In the genomic region with DNA sequence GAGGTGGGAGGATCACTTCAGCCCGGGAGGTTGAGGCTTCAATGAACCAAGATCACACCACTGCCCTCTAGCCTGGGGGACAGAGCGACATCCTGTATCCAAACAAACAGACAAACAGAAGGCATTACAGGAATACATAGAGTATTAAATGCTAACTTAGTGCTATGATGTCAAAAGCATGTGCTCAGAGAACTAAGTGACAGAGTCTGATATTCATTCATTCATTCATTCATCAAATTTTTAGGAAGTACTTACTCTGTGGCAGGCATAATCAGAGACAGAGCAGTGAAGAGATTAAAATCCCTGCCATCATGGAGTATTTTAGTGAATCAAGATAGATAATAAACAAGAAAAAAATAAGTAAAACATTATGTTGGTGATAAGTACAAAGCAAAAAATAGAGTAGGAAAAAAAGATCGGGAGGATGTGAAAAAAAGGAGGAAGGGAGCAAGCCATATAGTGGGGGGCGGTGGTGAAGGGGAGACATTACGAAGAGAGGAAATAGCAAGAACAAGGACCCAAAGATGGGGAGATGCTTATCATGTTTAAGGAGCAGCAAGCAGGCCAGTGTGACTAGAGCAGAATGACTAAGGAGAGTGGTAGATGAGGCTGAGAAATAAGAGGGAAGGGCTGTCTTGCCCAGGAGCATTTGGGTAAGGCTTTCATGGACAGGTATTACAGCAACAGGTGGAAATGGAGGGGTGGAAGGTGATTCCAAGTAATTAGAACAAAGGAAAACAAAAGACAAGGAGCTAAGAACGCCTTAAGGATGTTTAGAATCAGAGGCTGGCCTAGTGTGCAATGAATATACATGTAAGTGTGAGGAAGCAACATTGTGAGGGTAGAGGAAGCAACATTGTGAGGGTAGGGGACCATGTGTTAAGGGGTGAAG, we compare ENCODE assay signal across 9 cellular contexts. TPM values are rescaled to one million over a fixed set of nuclear protein-coding genes. Genes with fewer than 3 reads are reported as not detected.
DNase-seq lines count a peak whose midpoint lies in the region; ATAC-seq, FAIRE-seq and TF ChIP-seq lines count a peak whose summit lies in the region.
"Had no signal": no experiment of that assay in that cellular context is flagged by ENCODE, and none has a peak within 500 bp of the region (broad histone marks: within the 10 kb centered on the region; RNA-seq: fewer than 3 reads in every experiment).

No MANE protein-coding gene starts in this region.

- no peak for TF ChIP-seq POLR2A in tibial nerve (IDR thresholded peaks at IDR 0.05)

- TF ChIP-seq CTCF in left ventricle myocardium inferior (IDR thresholded peaks at IDR 0.05; ENCODE audit: borderline replicate concordance): no peak
- no peak for TF ChIP-seq CTCF in astrocyte of the cerebellum (IDR thresholded peaks at IDR 0.05; ENCODE audit: low read depth, low read length, missing control alignments)
- no peak for TF ChIP-seq CTCF in kidney epithelial cell (IDR thresholded peaks at IDR 0.05; ENCODE audit: insufficient read depth, low read length, poor library complexity, severe bottlenecking)
- no peak for TF ChIP-seq CTCF in upper lobe of right lung (IDR thresholded peaks at IDR 0.05)
- TF ChIP-seq CTCF in tibial nerve (IDR thresholded peaks at IDR 0.05): no peak

- DNase-seq in left ventricle myocardium inferior (no peak), Right ventricle myocardium superior (no peak), astrocyte of the cerebellum (ENCODE audit: low read depth) (no peak), kidney epithelial cell (ENCODE audit: low read depth) (no peak), upper lobe of right lung (no peak), tibial nerve (ENCODE audit: low spot score in 2 of 2) (no peak), HTR-8/SVneo (ENCODE audit: insufficient read length, low spot score) (no peak)

- H3K36me3 ChIP-seq in left ventricle myocardium inferior (no peaks in the 10 kb centered on the region), kidney epithelial cell (ENCODE audit: control insufficient read depth, insufficient read depth, low read length) (no peaks in the 10 kb centered on the region), upper lobe of right lung (peaks cover 6% of the 10 kb centered on the region), tibial nerve (no peaks in the 10 kb centered on the region)

- H3K4me1 ChIP-seq in left ventricle myocardium inferior (peaks cover 46% of the 10 kb centered on the region), upper lobe of right lung (peaks cover 52% of the 10 kb centered on the region), tibial nerve (peaks cover 0 to 76% (median 20%) of the 10 kb centered on the region in 4 donors)

- ATAC-seq in Right ventricle myocardium superior (ENCODE audit: poor library complexity): no peak
- no peak for ATAC-seq in upper lobe of right lung
- no peak for ATAC-seq in GM21786 (IDR thresholded peaks at IDR 0.05; ENCODE audit: unreplicated experiment)
- ATAC-seq: Right ventricle myocardium inferior had no signal

- WGBS in tibial nerve, 2 donors: 49 to 50% methylated on average over 6 of the region's 6 CpGs

- in situ Hi-C loops in astrocyte of the cerebellum (cut with HindIII; ENCODE audit: low sequenced_read_pairs): loop anchor here (10.0 kb wide), 1 partner anchor 195 kb away; no protein-coding TSS in a partner anchor

- no peak for FAIRE-seq in HTR-8/SVneo (lab: Jason Lieb, UNC)

- H3K27me3 ChIP-seq in left ventricle myocardium inferior (ENCODE audit: low read depth) (no peaks in the 10 kb centered on the region), kidney epithelial cell (ENCODE audit: control insufficient read depth, insufficient read depth, low read length) (no peaks in the 10 kb centered on the region), upper lobe of right lung (no peaks in the 10 kb centered on the region), tibial nerve (no peaks in the 10 kb centered on the region)

- H3K27ac ChIP-seq in left ventricle myocardium inferior (replicated peaks) (no peak overlapping the region), upper lobe of right lung (peak overlapping the region; percentile 36), tibial nerve (peak overlapping the region in 2 of 4 donors; percentile 94 to 97)

- intact Hi-C loops in left ventricle myocardium inferior (cut with micrococcal nuclease): loop anchor here (2.0 kb wide), 1 partner anchor 209 kb away; no protein-coding TSS in a partner anchor
- intact Hi-C loops in Right ventricle myocardium superior (cut with DNase I): no loop called here
- intact Hi-C loops in upper lobe of right lung (cut with DNase I): loop anchor here (10.0 kb wide), 1 partner anchor 205 kb away; no protein-coding TSS in a partner anchor

- H3K4me3 ChIP-seq in left ventricle myocardium inferior: peak overlapping the region; percentile 2
- peak overlapping the region; percentile 89 for H3K4me3 ChIP-seq in astrocyte of the cerebellum (ENCODE audit: low read depth, low read length)
- peak overlapping the region; percentile 1 for H3K4me3 ChIP-seq in kidney epithelial cell (ENCODE audit: low read depth, low read length)
- no peak overlapping the region for H3K4me3 ChIP-seq in upper lobe of right lung
- H3K4me3 ChIP-seq in tibial nerve: peak overlapping the region in 1 of 4 donors; percentile 88

- H3K9me3 ChIP-seq in left ventricle myocardium inferior (replicated peaks) (no peaks in the 10 kb centered on the region), upper lobe of right lung (no peaks in the 10 kb centered on the region), tibial nerve (no peaks in the 10 kb centered on the region)

- no peak for TF ChIP-seq EP300 in tibial nerve (IDR thresholded peaks at IDR 0.05)

RNA-seq across cellular contexts. Expression of a gene that starts 2.8 kb away (rescaled TPM):
- 12.3 TPM for total RNA-seq in left ventricle myocardium inferior
- 13.9 TPM for total RNA-seq in Right ventricle myocardium superior
- total RNA-seq in kidney epithelial cell: 131 TPM in 2 replicates
- 46.3 TPM for total RNA-seq in upper lobe of right lung
- 100 to 1,000 TPM; 216 to 288 (median 279) TPM for total RNA-seq in tibial nerve

RNA-seq across cellular contexts. Expression of a gene that starts 30.4 kb away (rescaled TPM):
- total RNA-seq in left ventricle myocardium inferior (1.6 TPM), Right ventricle myocardium superior (0.89 TPM), kidney epithelial cell (3.1 and 4.2 TPM in 2 replicates), upper lobe of right lung (5.9 TPM), tibial nerve (10 to 100 TPM; 13.5 to 34.7 (median 23.3) TPM)
